ENCODE assay signal across 8 cellular contexts in genomic region chr2:117771969-117772630, GRCh38. TPM values are rescaled to one million over a fixed set of nuclear protein-coding genes. Genes with fewer than 3 reads are reported as not detected.
A peak's percentile ranks its signal among the peaks of the same experiment; 100 is the strongest.
DNase-seq lines count a peak whose midpoint lies in the region; ATAC-seq and TF ChIP-seq lines count a peak whose summit lies in the region.

No MANE protein-coding gene starts in this region.

- H3K36me3 Mint-ChIP-seq in activated CD8-positive, alpha-beta T cell treated with anti-CD3 and anti-CD28 coated beads for 36 hours (ENCODE audit: low read depth): no peaks in the 10 kb centered on the region
- no peaks in the 10 kb centered on the region for H3K36me3 Mint-ChIP-seq in activated CD8-positive, alpha-beta T cell treated with anti-CD3 and anti-CD28 coated beads, Interleukin-2, amount 10 ng/mL, durations not matched to agents 7 days and 5 days (ENCODE audit: low read depth)

- H3K4me1 Mint-ChIP-seq in activated CD8-positive, alpha-beta T cell treated with anti-CD3 and anti-CD28 coated beads for 36 hours (ENCODE audit: low read depth): no peaks in the 10 kb centered on the region
- no peaks in the 10 kb centered on the region for H3K4me1 Mint-ChIP-seq in activated CD8-positive, alpha-beta T cell treated with anti-CD3 and anti-CD28 coated beads, Interleukin-2, amount 10 ng/mL, durations not matched to agents 7 days and 5 days (ENCODE audit: low read depth)

- CTCF ChIA-PET in activated CD8-positive, alpha-beta T cell treated with anti-CD3 and anti-CD28 coated beads for 36 hours (lab: Charles Lee): no interaction called here
- CTCF ChIA-PET in activated CD8-positive, alpha-beta T cell treated with anti-CD3 and anti-CD28 coated beads, Interleukin-2, amount 10 ng/mL, durations not matched to agents 7 days and 5 days (lab: Charles Lee): no interaction called here

- H3K27me3 Mint-ChIP-seq in activated CD8-positive, alpha-beta T cell treated with anti-CD3 and anti-CD28 coated beads for 36 hours: peaks cover 8% of the 10 kb centered on the region
- peaks cover 7% of the 10 kb centered on the region for H3K27me3 Mint-ChIP-seq in activated CD8-positive, alpha-beta T cell treated with anti-CD3 and anti-CD28 coated beads, Interleukin-2, amount 10 ng/mL, durations not matched to agents 7 days and 5 days (ENCODE audit: low read depth)

- intact Hi-C loops in activated CD8-positive, alpha-beta T cell treated with anti-CD3 and anti-CD28 coated beads for 36 hours (cut with micrococcal nuclease): no loop called here

- no peak for DNase-seq in activated CD8-positive, alpha-beta T cell treated with anti-CD3 and anti-CD28 coated beads for 36 hours
- no peak for DNase-seq in activated CD8-positive, alpha-beta T cell treated with anti-CD3 and anti-CD28 coated beads, Interleukin-2, amount 10 ng/mL, durations not matched to agents 7 days and 5 days
- peak; percentile 57 for DNase-seq in NCI-H748 (lab: John Stamatoyannopoulos, UW; ENCODE audit: unreplicated experiment)
- DNase-seq in epithelial cell of esophagus (ENCODE audit: low read depth): peak; percentile 40
- DNase-seq in superior temporal gyrus (ENCODE audit: extremely low spot score): peak; percentile 73

- POLR2A ChIA-PET in activated CD8-positive, alpha-beta T cell treated with anti-CD3 and anti-CD28 coated beads for 36 hours (lab: Charles Lee): no interaction called here
- POLR2A ChIA-PET in activated CD8-positive, alpha-beta T cell treated with anti-CD3 and anti-CD28 coated beads, Interleukin-2, amount 10 ng/mL, durations not matched to agents 7 days and 5 days (lab: Charles Lee): no interaction called here

- H3K27ac Mint-ChIP-seq in activated CD8-positive, alpha-beta T cell treated with anti-CD3 and anti-CD28 coated beads for 36 hours: no peak overlapping the region
- H3K27ac Mint-ChIP-seq in activated CD8-positive, alpha-beta T cell treated with anti-CD3 and anti-CD28 coated beads, Interleukin-2, amount 10 ng/mL, durations not matched to agents 7 days and 5 days: no peak overlapping the region

- no peak for ATAC-seq in activated CD8-positive, alpha-beta T cell treated with anti-CD3 and anti-CD28 coated beads for 36 hours
- no peak for ATAC-seq in activated CD8-positive, alpha-beta T cell treated with anti-CD3 and anti-CD28 coated beads, Interleukin-2, amount 10 ng/mL, durations not matched to agents 7 days and 5 days
- ATAC-seq in HG03354 (IDR thresholded peaks at IDR 0.05; ENCODE audit: poor library complexity, severe bottlenecking, unreplicated experiment) (no peak), GM18502 (IDR thresholded peaks at IDR 0.05; ENCODE audit: poor library complexity, unreplicated experiment) (no peak), GM21619 (IDR thresholded peaks at IDR 0.05; ENCODE audit: unreplicated experiment) (no peak)

- H3K4me3 Mint-ChIP-seq in activated CD8-positive, alpha-beta T cell treated with anti-CD3 and anti-CD28 coated beads for 36 hours: no peak overlapping the region
- H3K4me3 Mint-ChIP-seq in activated CD8-positive, alpha-beta T cell treated with anti-CD3 and anti-CD28 coated beads, Interleukin-2, amount 10 ng/mL, durations not matched to agents 7 days and 5 days: no peak overlapping the region

- TF ChIP-seq CTCF in activated CD8-positive, alpha-beta T cell treated with anti-CD3 and anti-CD28 coated beads for 36 hours (IDR thresholded peaks at IDR 0.05): peak; percentile 39
- peak; percentile 42 for TF ChIP-seq CTCF in epithelial cell of esophagus (IDR thresholded peaks at IDR 0.05; ENCODE audit: insufficient read depth, low read depth, low read length, missing control alignments)

- no peaks in the 10 kb centered on the region for H3K9me3 Mint-ChIP-seq in activated CD8-positive, alpha-beta T cell treated with anti-CD3 and anti-CD28 coated beads for 36 hours
- H3K9me3 Mint-ChIP-seq in activated CD8-positive, alpha-beta T cell treated with anti-CD3 and anti-CD28 coated beads, Interleukin-2, amount 10 ng/mL, durations not matched to agents 7 days and 5 days (ENCODE audit: insufficient read depth): no peaks in the 10 kb centered on the region

- H3K4me3 ChIP-seq in epithelial cell of esophagus (ENCODE audit: low read length): no peak overlapping the region

RNA-seq across cellular contexts. Expression of gene DDX18, which starts 42.4 kb away (rescaled TPM):
- 100 to 1,000 TPM; 139 to 156 TPM for total RNA-seq in activated CD8-positive, alpha-beta T cell treated with anti-CD3 and anti-CD28 coated beads for 36 hours
- 10 to 100 TPM; 73.0 to 77.7 TPM for total RNA-seq in activated CD8-positive, alpha-beta T cell treated with anti-CD3 and anti-CD28 coated beads, Interleukin-2, amount 10 ng/mL, durations not matched to agents 7 days and 5 days

Comparison
In these comparisons a context has a peak if more than half of its experiments do, and no peak if none do; other contexts are left out.
1. DNase-seq: peak in NCI-H748 (single experiment), epithelial cell of esophagus (single experiment) and superior temporal gyrus (single experiment); none in activated CD8-positive, alpha-beta T cell treated with anti-CD3 and anti-CD28 coated beads for 36 hours (single experiment) and activated CD8-positive, alpha-beta T cell treated with anti-CD3 and anti-CD28 coated beads, Interleukin-2, amount 10 ng/mL, durations not matched to agents 7 days and 5 days (single experiment).